Comparison of ENCODE assay signal across 9 cellular contexts in genomic region chr14:68199465-68200145, GRCh38.
DNase-seq lines count a peak whose midpoint lies in the region; ATAC-seq and TF ChIP-seq lines count a peak whose summit lies in the region.
"Had no signal": no experiment of that assay in that cellular context is flagged by ENCODE, and none has a peak within 500 bp of the region (broad histone marks: within the 10 kb centered on the region; RNA-seq: fewer than 3 reads in every experiment).

No MANE protein-coding gene starts in this region.

- H3K4me1 ChIP-seq in GM23248 (ENCODE audit: insufficient read depth): no peaks in the 10 kb centered on the region
- H3K4me1 ChIP-seq in rectal smooth muscle tissue (ENCODE audit: control insufficient read depth, insufficient read depth, low read length): peaks cover 24% of the 10 kb centered on the region

- ATAC-seq in GM21360 (IDR thresholded peaks at IDR 0.05; ENCODE audit: unreplicated experiment): no peak

- H3K9me2 ChIP-seq in GM23248 (ENCODE audit: insufficient read depth): no peaks in the 10 kb centered on the region

- H3K36me3 ChIP-seq in GM23248 (ENCODE audit: low read depth): no peaks in the 10 kb centered on the region
- no peaks in the 10 kb centered on the region for H3K36me3 ChIP-seq in rectal smooth muscle tissue (ENCODE audit: control insufficient read depth, insufficient read depth, low read length)

- no peaks in the 10 kb centered on the region for H3K9me3 ChIP-seq in GM23248 (ENCODE audit: low read depth)

- TF ChIP-seq CTCF in astrocyte of the spinal cord (IDR thresholded peaks at IDR 0.05; ENCODE audit: low read depth, low read length): peak; percentile 9

- no peak for TF ChIP-seq POLR2A in erythroblast (IDR thresholded peaks at IDR 0.05; ENCODE audit: low read length)

- H3K27me3 ChIP-seq in GM23248 (replicated peaks; ENCODE audit: insufficient read depth) (no peaks in the 10 kb centered on the region), rectal smooth muscle tissue (ENCODE audit: control insufficient read depth, insufficient read depth, low read length) (no peaks in the 10 kb centered on the region)

- in situ Hi-C loops in GM23248 (cut with MboI) (no loop called here), astrocyte of the spinal cord (cut with HindIII; ENCODE audit: low sequenced_read_pairs) (no loop called here)

- no peak overlapping the region for H3K9ac ChIP-seq in GM23248
- no peak overlapping the region for H3K9ac ChIP-seq in rectal smooth muscle tissue (ENCODE audit: low read length)

- peak overlapping the region; percentile 18; the same call in 1 of the 2 replicates for H2AFZ ChIP-seq in GM23248

- WGBS in GM23248 (ENCODE audit: low coverage in 1 of 2, low lambda C conversion rate in 2 of 2, missing lambda C conversion rate in 2 of 2), 2 experiments: 50 to 52% methylated on average over 8 of the region's 8 CpGs

- no peak overlapping the region for H3K4me2 ChIP-seq in GM23248 (ENCODE audit: unreplicated experiment)

- H3K79me2 ChIP-seq in GM23248 (ENCODE audit: insufficient read depth): no peaks in the 10 kb centered on the region

- DNase-seq in GM23248 (no peak), astrocyte of the spinal cord (ENCODE audit: low read depth, low spot score) (peak; percentile 84), hepatic stellate cell (ENCODE audit: low spot score) (peak; percentile 32), erythroblast (lab: John Stamatoyannopoulos, UW) (no peak)
- no peak for DNase-seq in stimulated activated naive CD4-positive, alpha-beta T cell treated with Interleukin-2 at 50 U/mL for 16 hours (lab: John Stamatoyannopoulos, UW)
- DNase-seq in effector CD8-positive, alpha-beta T cell (lab: John Stamatoyannopoulos, UW): no peak
- DNase-seq: GF-D8 had no signal

- no peaks in the 10 kb centered on the region for H4K20me1 ChIP-seq in GM23248 (ENCODE audit: insufficient read depth)

- H3K27ac ChIP-seq in GM23248 (no peak overlapping the region), rectal smooth muscle tissue (ENCODE audit: low read depth, low read length) (peak overlapping the region; percentile 86)

- H3F3A ChIP-seq in GM23248 (ENCODE audit: insufficient read depth): no peaks in the 10 kb centered on the region

- H3K4me3 ChIP-seq in GM23248: no peak overlapping the region
- H3K4me3 ChIP-seq in astrocyte of the spinal cord (ENCODE audit: low read depth, low read length): no peak overlapping the region
- peak overlapping the region; percentile 14 for H3K4me3 ChIP-seq in rectal smooth muscle tissue (ENCODE audit: low read length)

Comparison
In these comparisons a context has a peak if more than half of its experiments do, and no peak if none do; other contexts are left out.
1. DNase-seq: peak in astrocyte of the spinal cord (single experiment) and hepatic stellate cell (single experiment); none in GM23248 (single experiment), erythroblast (0 of 2), stimulated activated naive CD4-positive, alpha-beta T cell treated with Interleukin-2 at 50 U/mL for 16 hours (single experiment) and effector CD8-positive, alpha-beta T cell (single experiment).